Comparison of ENCODE assay signal across 1 cellular context in genomic region chr5:81752644-81752963, GRCh38.
TF ChIP-seq lines count a peak whose summit lies in the region.

No MANE protein-coding gene starts in this region.

TF ChIP-seq in HepG2, 621 proteins besides CTCF, POLR2A, EP300 and RAD21 (continued from another document):
- no peak for TF ChIP-seq TERF1 (CRISPR knock-in tag; IDR thresholded peaks at IDR 0.05)
- TF ChIP-seq STAG1 (CRISPR knock-in tag; IDR thresholded peaks at IDR 0.05) = no peak
- no peak for TF ChIP-seq ZNF652 (CRISPR knock-in tag; IDR thresholded peaks at IDR 0.05; ENCODE audit: borderline replicate concordance, low read depth)
